Comparison of ENCODE assay signal across 7 cellular contexts in the genomic region with DNA sequence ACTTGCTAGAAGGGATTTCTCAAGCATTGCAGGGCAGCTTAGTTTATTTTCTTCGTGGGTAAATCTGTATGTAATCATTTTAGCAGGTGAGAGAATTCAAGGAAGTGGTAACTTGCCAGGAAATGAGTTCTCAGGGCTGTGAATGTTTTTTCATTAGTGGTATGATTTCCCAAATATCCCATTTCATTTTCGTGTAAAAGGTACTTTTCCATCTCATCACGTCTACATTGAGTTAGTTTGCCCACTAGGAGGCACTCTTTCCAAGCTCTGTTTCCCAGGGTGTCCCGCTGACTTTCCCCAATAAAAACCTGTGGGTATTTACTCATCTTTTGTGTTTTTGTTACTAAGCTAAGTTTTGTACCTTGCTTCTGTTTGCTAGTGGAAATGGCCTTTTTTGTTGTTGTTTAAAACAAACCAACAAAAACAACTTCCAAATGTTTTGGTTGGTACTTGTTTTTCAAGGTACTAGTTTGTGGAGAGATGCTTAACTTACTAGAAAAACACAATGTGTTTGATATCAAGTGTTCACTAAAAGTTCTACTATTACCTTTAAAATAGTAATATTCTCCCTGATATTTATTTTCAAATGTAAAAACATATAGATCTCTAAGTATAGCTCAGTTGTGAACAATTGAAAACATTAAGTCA.
A peak's percentile ranks its signal among the peaks of the same experiment; 100 is the strongest.
DNase-seq lines count a peak whose midpoint lies in the region; ATAC-seq and TF ChIP-seq lines count a peak whose summit lies in the region.

No MANE protein-coding gene starts in this region.

- no peaks in the 10 kb centered on the region for H3K9me3 ChIP-seq in gastroesophageal sphincter
- H3K9me3 ChIP-seq in ovary: no peaks in the 10 kb centered on the region

- no peaks in the 10 kb centered on the region for H3K36me3 ChIP-seq in gastroesophageal sphincter
- no peaks in the 10 kb centered on the region for H3K36me3 ChIP-seq in ovary

- H3K4me1 ChIP-seq in gastroesophageal sphincter (peaks cover 0 to 18% (median 2%) of the 10 kb centered on the region in 3 donors), ovary (ENCODE audit: insufficient read depth) (peaks cover 6% of the 10 kb centered on the region)

- POLR2A ChIA-PET in activated CD4-positive, alpha-beta memory T cell treated with anti-CD3 and anti-CD28 coated beads, Interleukin-2, amount 10 ng/mL, durations not matched to agents 7 days and 5 days (lab: Charles Lee): interaction anchor here (1.4 to 1.5 kb wide), 2 partner anchors 451 to 452 kb away, joined by 3 to 4 read pairs; a partner anchor contains a TSS

- TF ChIP-seq POLR2A in NB4 (IDR thresholded peaks at IDR 0.05; ENCODE audit: extremely low read depth, insufficient read length): no peak
- TF ChIP-seq POLR2A in gastroesophageal sphincter (IDR thresholded peaks at IDR 0.05): no peak
- TF ChIP-seq POLR2A in ovary (IDR thresholded peaks at IDR 0.05): no peak

- no peaks in the 10 kb centered on the region for H3K4me1 Mint-ChIP-seq in activated CD4-positive, alpha-beta memory T cell treated with anti-CD3 and anti-CD28 coated beads, Interleukin-2, amount 10 ng/mL, durations not matched to agents 7 days and 5 days

- H3K4me3 ChIP-seq in NB4 (ENCODE audit: low read depth, low read length) (no peak overlapping the region), gastroesophageal sphincter (no peak overlapping the region), ovary (no peak overlapping the region)

- ATAC-seq in GM19455 (IDR thresholded peaks at IDR 0.05; ENCODE audit: unreplicated experiment) (peak; percentile 73), gastroesophageal sphincter (peak; percentile 69), HG03521 (IDR thresholded peaks at IDR 0.05; ENCODE audit: unreplicated experiment) (no peak)

- WGBS in gastroesophageal sphincter (ENCODE audit: low coverage in 1 of 2), 2 donors: 2 to 3% methylated on average over 4 of the region's 4 CpGs
- WGBS in ovary, 3 donors: 5 to 6% (median 6%) methylated on average over 4 of the region's 4 CpGs

- H3K27me3 ChIP-seq in gastroesophageal sphincter (no peaks in the 10 kb centered on the region), ovary (no peaks in the 10 kb centered on the region)

- TF ChIP-seq EP300 in gastroesophageal sphincter (IDR thresholded peaks at IDR 0.05): no peak
- no peak for TF ChIP-seq EP300 in ovary (IDR thresholded peaks at IDR 0.05)

- DNase-seq in DMS53 (lab: John Stamatoyannopoulos, UW): peak; percentile 76
- peak; percentile 59 for DNase-seq in NB4 (ENCODE audit: low read depth)
- peak; percentile 19 for DNase-seq in activated CD4-positive, alpha-beta memory T cell treated with anti-CD3 and anti-CD28 coated beads, Interleukin-2, amount 10 ng/mL, durations not matched to agents 7 days and 5 days
- DNase-seq in ovary: peak in 4 of 5 donors; percentile 39 to 70 (median 46)

- H3K4me3 Mint-ChIP-seq in activated CD4-positive, alpha-beta memory T cell treated with anti-CD3 and anti-CD28 coated beads, Interleukin-2, amount 10 ng/mL, durations not matched to agents 7 days and 5 days: no peak overlapping the region

- H3K9me3 Mint-ChIP-seq in activated CD4-positive, alpha-beta memory T cell treated with anti-CD3 and anti-CD28 coated beads, Interleukin-2, amount 10 ng/mL, durations not matched to agents 7 days and 5 days: no peaks in the 10 kb centered on the region

- no peaks in the 10 kb centered on the region for H3K36me3 Mint-ChIP-seq in activated CD4-positive, alpha-beta memory T cell treated with anti-CD3 and anti-CD28 coated beads, Interleukin-2, amount 10 ng/mL, durations not matched to agents 7 days and 5 days (ENCODE audit: low read depth)

- peaks cover 10% of the 10 kb centered on the region for H3K27me3 Mint-ChIP-seq in activated CD4-positive, alpha-beta memory T cell treated with anti-CD3 and anti-CD28 coated beads, Interleukin-2, amount 10 ng/mL, durations not matched to agents 7 days and 5 days

- intact Hi-C loops in ovary (cut with DNase I): loop anchor here in 3 of 4 donors (5.0 to 10.0 kb wide), 5 partner anchors 163 to 455 kb away; a partner anchor contains a TSS

- H3K27ac ChIP-seq in gastroesophageal sphincter (no peak overlapping the region), ovary (no peak overlapping the region)

- CTCF ChIA-PET in activated CD4-positive, alpha-beta memory T cell treated with anti-CD3 and anti-CD28 coated beads, Interleukin-2, amount 10 ng/mL, durations not matched to agents 7 days and 5 days (lab: Charles Lee): interaction anchor here (0.8 to 3.1 kb wide), 22 partner anchors 9 to 490 kb away, joined by 3 to 33 read pairs (median 4); a partner anchor contains a TSS

- no peak overlapping the region for H3K27ac Mint-ChIP-seq in activated CD4-positive, alpha-beta memory T cell treated with anti-CD3 and anti-CD28 coated beads, Interleukin-2, amount 10 ng/mL, durations not matched to agents 7 days and 5 days

- peak; percentile 71 for TF ChIP-seq CTCF in NB4 (IDR thresholded peaks at IDR 0.05; ENCODE audit: low read depth, low read length)
- peak; percentile 66 to 84 (median 83) for TF ChIP-seq CTCF in gastroesophageal sphincter (IDR thresholded peaks at IDR 0.05)
- peak; percentile 34 to 67 (median 53) for TF ChIP-seq CTCF in ovary (IDR thresholded peaks at IDR 0.05)

Comparison
In these comparisons a context has a peak if more than half of its experiments do, and no peak if none do; other contexts are left out.
1. DNase-seq: peak in every context shown above with its lines; median percentile 76 in DMS53; 59 in NB4; 46 in ovary; 19 in activated CD4-positive, alpha-beta memory T cell treated with anti-CD3 and anti-CD28 coated beads, Interleukin-2, amount 10 ng/mL, durations not matched to agents 7 days and 5 days.